Comparison of ENCODE assay signal across 8 cellular contexts in genomic region chr2:9548506-9548905, GRCh38. TPM values are rescaled to one million over a fixed set of nuclear protein-coding genes. Genes with fewer than 3 reads are reported as not detected.
DNase-seq lines count a peak whose midpoint lies in the region; ATAC-seq and TF ChIP-seq lines count a peak whose summit lies in the region.

No MANE protein-coding gene starts in this region.

- in situ Hi-C loops in gastrocnemius medialis (cut with MboI; ENCODE audit: low sequenced_read_pairs in 4 of 4): no loop called here

- H3K9me3 ChIP-seq in CD8-positive, alpha-beta memory T cell (ENCODE audit: low read length): no peaks in the 10 kb centered on the region
- H3K9me3 ChIP-seq in PC-3 (ENCODE audit: low read length) (no peaks in the 10 kb centered on the region), gastrocnemius medialis (no peaks in the 10 kb centered on the region)

- H3K36me3 ChIP-seq in CD8-positive, alpha-beta memory T cell (ENCODE audit: insufficient read depth, low read length): no peaks in the 10 kb centered on the region
- H3K36me3 ChIP-seq in PC-3 (ENCODE audit: low read depth, low read length): no peaks in the 10 kb centered on the region
- H3K36me3 ChIP-seq in gastrocnemius medialis: no peaks in the 10 kb centered on the region

- no peak overlapping the region for H3K4me2 ChIP-seq in PC-3 (ENCODE audit: low read length)

- no peaks in the 10 kb centered on the region for H3K27me3 ChIP-seq in CD8-positive, alpha-beta memory T cell (ENCODE audit: insufficient read depth, low read length, poor library complexity, severe bottlenecking)
- no peaks in the 10 kb centered on the region for H3K27me3 ChIP-seq in PC-3 (ENCODE audit: low read length)
- no peaks in the 10 kb centered on the region for H3K27me3 ChIP-seq in gastrocnemius medialis

- peak overlapping the region; percentile 4 to 78 (median 40) for H3K4me3 Mint-ChIP-seq in CD8-positive, alpha-beta memory T cell
- H3K4me3 Mint-ChIP-seq in dendritic cell treated with granulocyte-macrophage colony-stimulating factor and Interleukin-4, amounts not matched to agents 40 ng/mL and 50 ng/mL, for 4 days: peak overlapping the region; percentile 66

- POLR2A ChIA-PET in CD8-positive, alpha-beta memory T cell (lab: Charles Lee): no interaction called here
- POLR2A ChIA-PET in PC-3 (lab: Charles Lee; ENCODE audit: unreplicated experiment): no interaction called here

- H3K9me2 ChIP-seq in PC-3 (replicated peaks; ENCODE audit: low read length): no peaks in the 10 kb centered on the region

- no peak overlapping the region for H2AFZ ChIP-seq in PC-3 (ENCODE audit: low read length)

- intact Hi-C loops in dendritic cell treated with granulocyte-macrophage colony-stimulating factor and Interleukin-4, amounts not matched to agents 40 ng/mL and 50 ng/mL, for 4 days (cut with micrococcal nuclease): no loop called here
- intact Hi-C loops in PC-3 (cut with micrococcal nuclease): no loop called here
- intact Hi-C loops in gastrocnemius medialis (cut with DNase I; ENCODE audit: low total_unique reads): no loop called here

- CTCF ChIA-PET in CD8-positive, alpha-beta memory T cell (lab: Charles Lee): no interaction called here
- CTCF ChIA-PET in PC-3 (lab: Charles Lee): interaction anchor here (0.5 kb wide), 1 partner anchor 94 kb away, joined by 3 read pairs; no protein-coding TSS in a partner anchor

- H3K27ac Mint-ChIP-seq in CD8-positive, alpha-beta memory T cell: peak overlapping the region in 7 of 8 donors; percentile 53 to 91 (median 86)
- peak overlapping the region; percentile 84 for H3K27ac Mint-ChIP-seq in dendritic cell treated with granulocyte-macrophage colony-stimulating factor and Interleukin-4, amounts not matched to agents 40 ng/mL and 50 ng/mL, for 4 days

- ATAC-seq in GM21367 (IDR thresholded peaks at IDR 0.05; ENCODE audit: unreplicated experiment) (peak; percentile 46), HG03469 (IDR thresholded peaks at IDR 0.05; ENCODE audit: unreplicated experiment) (peak; percentile 42), PC-3 (no peak), gastrocnemius medialis (no peak)

- DNase-seq in CD8-positive, alpha-beta memory T cell: no peak
- DNase-seq in SW 1271 (lab: John Stamatoyannopoulos, UW): no peak
- no peak for DNase-seq in PC-3
- DNase-seq in NCI-H146 (lab: John Stamatoyannopoulos, UW): no peak
- DNase-seq in gastrocnemius medialis: no peak

- no peaks in the 10 kb centered on the region for H3F3A ChIP-seq in PC-3 (ENCODE audit: low read length, unreplicated experiment)

- H3K9me3 Mint-ChIP-seq in CD8-positive, alpha-beta memory T cell: no peaks in the 10 kb centered on the region
- no peaks in the 10 kb centered on the region for H3K9me3 Mint-ChIP-seq in dendritic cell treated with granulocyte-macrophage colony-stimulating factor and Interleukin-4, amounts not matched to agents 40 ng/mL and 50 ng/mL, for 4 days

- H3K27me3 Mint-ChIP-seq in CD8-positive, alpha-beta memory T cell: no peaks in the 10 kb centered on the region
- H3K27me3 Mint-ChIP-seq in dendritic cell treated with granulocyte-macrophage colony-stimulating factor and Interleukin-4, amounts not matched to agents 40 ng/mL and 50 ng/mL, for 4 days: no peaks in the 10 kb centered on the region

- no peak overlapping the region for H3K27ac ChIP-seq in CD8-positive, alpha-beta memory T cell (ENCODE audit: low read depth, low read length)
- H3K27ac ChIP-seq in PC-3 (ENCODE audit: low read length): no peak overlapping the region
- H3K27ac ChIP-seq in gastrocnemius medialis: no peak overlapping the region

- H3K4me1 ChIP-seq in CD8-positive, alpha-beta memory T cell (ENCODE audit: insufficient read depth, low read length): peaks cover 65% of the 10 kb centered on the region
- peaks cover 17% of the 10 kb centered on the region for H3K4me1 ChIP-seq in PC-3 (ENCODE audit: insufficient read depth, low read length)
- peaks cover 39 to 55% of the 10 kb centered on the region in 2 donors for H3K4me1 ChIP-seq in gastrocnemius medialis

- H3K79me2 ChIP-seq in PC-3 (ENCODE audit: low read length): peaks cover 99% of the 10 kb centered on the region

- no peak for TF ChIP-seq POLR2A in gastrocnemius medialis (IDR thresholded peaks at IDR 0.05)

- H3K9ac ChIP-seq in PC-3 (ENCODE audit: low read length): no peak overlapping the region

- TF ChIP-seq CTCF in PC-3 (conservative IDR thresholded peaks at IDR 0.05; ENCODE audit: low read depth, low read length) (no peak), gastrocnemius medialis (IDR thresholded peaks at IDR 0.05 in 4 of 5, conservative IDR thresholded peaks at IDR 0.05 in 1 of 5) (no peak)

- no peak overlapping the region for H3K4me3 ChIP-seq in CD8-positive, alpha-beta memory T cell (ENCODE audit: low read length)
- H3K4me3 ChIP-seq in PC-3 (ENCODE audit: low read length) (no peak overlapping the region), gastrocnemius medialis (no peak overlapping the region)

- no TSS peak for BruUV-seq in PC-3 (replicated peaks; lab: Mats Ljungman, UMichigan)

- H3K36me3 Mint-ChIP-seq in CD8-positive, alpha-beta memory T cell: peaks cover 0 to 9% (median 5%) of the 10 kb centered on the region in 3 donors
- peaks cover 15% of the 10 kb centered on the region for H3K36me3 Mint-ChIP-seq in dendritic cell treated with granulocyte-macrophage colony-stimulating factor and Interleukin-4, amounts not matched to agents 40 ng/mL and 50 ng/mL, for 4 days (ENCODE audit: low read depth)

- H4K20me1 ChIP-seq in PC-3 (ENCODE audit: low read length): peaks cover 25% of the 10 kb centered on the region

- H3K4me1 Mint-ChIP-seq in CD8-positive, alpha-beta memory T cell: peaks cover 61 to 80% (median 80%) of the 10 kb centered on the region in 3 donors
- peaks cover 77% of the 10 kb centered on the region for H3K4me1 Mint-ChIP-seq in dendritic cell treated with granulocyte-macrophage colony-stimulating factor and Interleukin-4, amounts not matched to agents 40 ng/mL and 50 ng/mL, for 4 days (ENCODE audit: low read depth)

RNA-seq across cellular contexts. Expression of gene ADAM17, which starts 7.1 kb away (rescaled TPM):
- total RNA-seq in CD8-positive, alpha-beta memory T cell: 10 to 100 TPM; 17.9 to 20.9 TPM
- polyA plus RNA-seq in CD8-positive, alpha-beta memory T cell: 12.6 TPM
- total RNA-seq in PC-3 (2014; rRNA removed) (23.0 and 34.3 TPM in 2 replicates), gastrocnemius medialis (10 to 100 TPM; 13.5 to 27.1 (median 22.0) TPM)

Comparison
In these comparisons a context has a peak if more than half of its experiments do, and no peak if none do; other contexts are left out.
1. ATAC-seq: peak in GM21367 (single experiment) and HG03469 (single experiment); none in PC-3 (single experiment) and gastrocnemius medialis (0 of 2).